ENCODE assay signal across 36 cellular contexts in the genomic region with DNA sequence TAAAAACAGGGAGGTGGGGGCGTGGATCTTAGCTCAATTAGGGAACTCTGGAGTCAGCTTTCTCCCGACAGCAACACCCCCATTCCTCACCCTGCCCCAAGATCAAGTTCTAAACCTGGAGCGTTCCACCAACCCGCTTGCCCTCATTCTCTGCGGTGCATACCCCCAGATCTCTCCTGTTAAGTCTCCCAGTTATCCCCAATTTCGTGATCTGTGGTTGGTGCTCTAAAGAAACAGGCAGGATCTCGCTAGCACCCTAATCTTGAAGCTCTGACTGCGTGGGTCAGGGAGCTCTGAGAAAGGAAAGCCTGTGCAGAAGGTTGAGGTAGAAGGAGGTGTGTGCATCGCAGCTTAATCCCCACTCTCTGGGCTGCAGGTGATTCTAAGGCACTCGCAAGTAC.
"Had no signal": no experiment of that assay in that cellular context is flagged by ENCODE, and none has a peak within 500 bp of the region (broad histone marks: within the 10 kb centered on the region; RNA-seq: fewer than 3 reads in every experiment).

No MANE protein-coding gene starts in this region.

- H3K27me3 ChIP-seq: adrenal gland, body of pancreas, cardiac muscle cell had no signal

- FAIRE-seq: astrocyte, bronchial epithelial cell, TTC549 had no signal

- ATAC-seq: activated CD8-positive, alpha-beta T cell treated with anti-CD3 and anti-CD28 coated beads for 36 hours; activated naive CD4-positive, alpha-beta T cell treated with anti-CD3 and anti-CD28 coated beads, Interleukin-2, amount 50 U/mL, for 72 hours; activated T-cell treated with anti-CD3 and anti-CD28 coated beads, Interleukin-2, amount 50 U/mL, for 4 hours; activated T-cell treated with anti-CD3 and anti-CD28 coated beads, Interleukin-2, amount 50 U/mL, for 72 hours; activated T-helper 17 cell treated with anti-CD3 and anti-CD28 coated beads, Interleukin-2, amount 50 U/mL, for 72 hours; body of pancreas had no signal

- H3K27me3 Mint-ChIP-seq: activated CD4-positive, alpha-beta memory T cell treated with anti-CD3 and anti-CD28 coated beads for 36 hours; activated CD4-positive, alpha-beta T cell treated with anti-CD3 and anti-CD28 coated beads, Interleukin-2, amount 10 ng/mL, durations not matched to agents 24 days and 14 days; activated CD8-positive, alpha-beta T cell treated with anti-CD3 and anti-CD28 coated beads for 36 hours; activated naive CD8-positive, alpha-beta T cell treated with anti-CD3 and anti-CD28 coated beads for 36 hours; activated T-helper 17 cell treated with anti-CD3 and anti-CD28 coated beads, Interleukin-2, amount 50 U/mL, for 72 hours had no signal

- H3K9me3 ChIP-seq: adrenal gland, body of pancreas had no signal

- H3K27ac ChIP-seq: adrenal gland, body of pancreas, cardiac muscle cell, VCaP had no signal

- H3K27ac Mint-ChIP-seq: activated B cell treated with CpG ODN at 0.5 μM for 24 hours; activated CD4-positive, alpha-beta memory T cell treated with anti-CD3 and anti-CD28 coated beads for 36 hours; activated CD4-positive, alpha-beta T cell treated with anti-CD3 and anti-CD28 coated beads, Interleukin-2, amount 10 ng/mL, durations not matched to agents 24 days and 14 days; activated CD8-positive, alpha-beta T cell treated with anti-CD3 and anti-CD28 coated beads for 36 hours; activated naive CD4-positive, alpha-beta T cell treated with anti-CD3 and anti-CD28 coated beads for 36 hours; activated naive CD4-positive, alpha-beta T cell treated with anti-CD3 and anti-CD28 coated beads, Interleukin-2, amount 50 U/mL, for 72 hours; activated naive CD8-positive, alpha-beta T cell treated with anti-CD3 and anti-CD28 coated beads for 36 hours; activated T-cell treated with anti-CD3 and anti-CD28 coated beads, Interleukin-2, amount 50 U/mL, for 72 hours; activated T-helper 1 cell treated with anti-CD3 and anti-CD28 coated beads, Interleukin-12 subunit alpha, Interleukin-12 subunit beta, Interleukin-2, Interleukin-4 antibody, amounts not matched to agents 30 ng/mL and 10 ng/mL and 1 ng/mL, durations not matched to agents 14 hours and 24 hours and 36 hours; activated T-helper 17 cell treated with anti-CD3 and anti-CD28 coated beads, Interleukin-2, amount 50 U/mL, for 72 hours; T-helper 1 cell treated with Interleukin-12 subunit alpha and Interleukin-12 subunit beta and Interleukin-4 antibody, amounts not matched to agents 30 μg/mL and 1 μg/mL, for 36 hours; T-helper 2 cell treated with Interferon-gamma antibody and Interleukin-4, amounts not matched to agents 5 μg/mL and 100 μg/mL, for 36 hours had no signal

- H3K9me3 Mint-ChIP-seq: activated B cell treated with CpG ODN at 0.5 μM for 24 hours; activated CD4-positive, alpha-beta memory T cell treated with anti-CD3 and anti-CD28 coated beads for 36 hours; activated CD4-positive, alpha-beta T cell treated with anti-CD3 and anti-CD28 coated beads, Interleukin-2, amount 10 ng/mL, durations not matched to agents 24 days and 14 days; activated CD8-positive, alpha-beta T cell treated with anti-CD3 and anti-CD28 coated beads for 36 hours; activated naive CD4-positive, alpha-beta T cell treated with anti-CD3 and anti-CD28 coated beads for 36 hours; activated naive CD4-positive, alpha-beta T cell treated with anti-CD3 and anti-CD28 coated beads, Interleukin-2, amount 50 U/mL, for 72 hours; activated naive CD8-positive, alpha-beta T cell treated with anti-CD3 and anti-CD28 coated beads for 36 hours; activated T-cell treated with anti-CD3 and anti-CD28 coated beads, Interleukin-2, amount 50 U/mL, for 4 hours; activated T-cell treated with anti-CD3 and anti-CD28 coated beads, Interleukin-2, amount 50 U/mL, for 72 hours; activated T-helper 1 cell treated with anti-CD3 and anti-CD28 coated beads, Interleukin-12 subunit alpha, Interleukin-12 subunit beta, Interleukin-2, Interleukin-4 antibody, amounts not matched to agents 30 ng/mL and 10 ng/mL and 1 ng/mL, durations not matched to agents 14 hours and 24 hours and 36 hours; activated T-helper 17 cell treated with anti-CD3 and anti-CD28 coated beads, Interleukin-2, amount 50 U/mL, for 72 hours; T-helper 1 cell treated with Interleukin-12 subunit alpha and Interleukin-12 subunit beta and Interleukin-4 antibody, amounts not matched to agents 30 μg/mL and 1 μg/mL, for 36 hours; T-helper 2 cell treated with Interferon-gamma antibody and Interleukin-4, amounts not matched to agents 5 μg/mL and 100 μg/mL, for 36 hours had no signal

- H3K4me3 Mint-ChIP-seq: activated B cell treated with CpG ODN at 0.5 μM for 24 hours; activated CD4-positive, alpha-beta memory T cell treated with anti-CD3 and anti-CD28 coated beads for 36 hours; activated CD4-positive, alpha-beta T cell treated with anti-CD3 and anti-CD28 coated beads, Interleukin-2, amount 10 ng/mL, durations not matched to agents 24 days and 14 days; activated CD8-positive, alpha-beta T cell treated with anti-CD3 and anti-CD28 coated beads for 36 hours; activated naive CD4-positive, alpha-beta T cell treated with anti-CD3 and anti-CD28 coated beads for 36 hours; activated naive CD8-positive, alpha-beta T cell treated with anti-CD3 and anti-CD28 coated beads for 36 hours; activated T-cell treated with anti-CD3 and anti-CD28 coated beads, Interleukin-2, amount 50 U/mL, for 4 hours; activated T-cell treated with anti-CD3 and anti-CD28 coated beads, Interleukin-2, amount 50 U/mL, for 72 hours; activated T-helper 1 cell treated with anti-CD3 and anti-CD28 coated beads, Interleukin-12 subunit alpha, Interleukin-12 subunit beta, Interleukin-2, Interleukin-4 antibody, amounts not matched to agents 30 ng/mL and 10 ng/mL and 1 ng/mL, durations not matched to agents 14 hours and 24 hours and 36 hours; activated T-helper 17 cell treated with anti-CD3 and anti-CD28 coated beads, Interleukin-2, amount 50 U/mL, for 72 hours; T-helper 1 cell treated with Interleukin-12 subunit alpha and Interleukin-12 subunit beta and Interleukin-4 antibody, amounts not matched to agents 30 μg/mL and 1 μg/mL, for 36 hours; T-helper 2 cell treated with Interferon-gamma antibody and Interleukin-4, amounts not matched to agents 5 μg/mL and 100 μg/mL, for 36 hours had no signal

- DNase-seq: activated B cell treated with CpG ODN at 0.5 μM for 24 hours; activated CD4-positive, alpha-beta memory T cell treated with anti-CD3 and anti-CD28 coated beads for 36 hours; activated CD4-positive, alpha-beta T cell treated with anti-CD3 and anti-CD28 coated beads for 4 hours; activated CD4-positive, alpha-beta T cell treated with anti-CD3 and anti-CD28 coated beads, Interleukin-2, amount 10 ng/mL, durations not matched to agents 24 days and 14 days; activated CD4-positive, alpha-beta T cell treated with anti-CD3 and anti-CD28 coated beads, Interleukin-2, amount 50 U/mL, for 1 hour; activated CD4-positive, alpha-beta T cell treated with anti-CD3 and anti-CD28 coated beads, Interleukin-2, amount 50 U/mL, for 4 hours; activated CD4-positive, CD25-positive, alpha-beta regulatory T cell treated with anti-CD3 and anti-CD28 coated beads, Interleukin-2, amount 50 U/mL, for 72 hours; activated CD8-positive, alpha-beta memory T cell treated with anti-CD3 and anti-CD28 coated beads, Interleukin-2, amount 50 U/mL, for 4 hours; activated CD8-positive, alpha-beta T cell treated with anti-CD3 and anti-CD28 coated beads for 36 hours; activated effector memory CD4-positive, alpha-beta T cell treated with anti-CD3 and anti-CD28 coated beads, Interleukin-2, amount 50 U/mL, for 16 hours; activated gamma-delta T cell treated with Interleukin-2 at 50 U/mL for 16 hours; activated naive CD4-positive, alpha-beta T cell; activated naive CD4-positive, alpha-beta T cell treated with anti-CD3 and anti-CD28 coated beads for 36 hours; activated naive CD4-positive, alpha-beta T cell treated with anti-CD3 and anti-CD28 coated beads, Interleukin-2, amount 50 U/mL, for 16 hours; activated naive CD8-positive, alpha-beta T cell treated with anti-CD3 and anti-CD28 coated beads for 36 hours; activated T-cell treated with anti-CD3 and anti-CD28 coated beads for 4 hours; activated T-cell treated with anti-CD3 and anti-CD28 coated beads, Interleukin-2, amount 50 U/mL, for 1 hour; activated T-cell treated with anti-CD3 and anti-CD28 coated beads, Interleukin-2, amount 50 U/mL, for 4 hours; activated T-cell treated with anti-CD3 and anti-CD28 coated beads, Interleukin-2, amount 50 U/mL, for 72 hours; adrenal gland; amniotic stem cell; aorta; body of pancreas; central memory CD4-positive, alpha-beta T cell; T-helper 2 cell; T-helper 9 cell had no signal

- H3K4me3 ChIP-seq: adrenal gland, body of pancreas, cardiac muscle cell had no signal

- H3K36me3 Mint-ChIP-seq: activated CD4-positive, alpha-beta memory T cell treated with anti-CD3 and anti-CD28 coated beads for 36 hours; activated naive CD4-positive, alpha-beta T cell treated with anti-CD3 and anti-CD28 coated beads, Interleukin-2, amount 50 U/mL, for 72 hours; activated naive CD8-positive, alpha-beta T cell treated with anti-CD3 and anti-CD28 coated beads for 36 hours had no signal

- H3K4me1 Mint-ChIP-seq: activated B cell treated with CpG ODN at 0.5 μM for 24 hours; activated CD4-positive, alpha-beta T cell treated with anti-CD3 and anti-CD28 coated beads, Interleukin-2, amount 10 ng/mL, durations not matched to agents 24 days and 14 days; activated naive CD8-positive, alpha-beta T cell treated with anti-CD3 and anti-CD28 coated beads for 36 hours; activated T-helper 17 cell treated with anti-CD3 and anti-CD28 coated beads, Interleukin-2, amount 50 U/mL, for 72 hours had no signal

- H3K36me3 ChIP-seq: adrenal gland, cardiac muscle cell had no signal
